Comparison of ENCODE assay signal across 28 cellular contexts in genomic region chr12:10223208-10223607, GRCh38. TPM values are rescaled to one million over a fixed set of nuclear protein-coding genes. Genes with fewer than 3 reads are reported as not detected.
"Had no signal": no experiment of that assay in that cellular context is flagged by ENCODE, and none has a peak within 500 bp of the region (broad histone marks: within the 10 kb centered on the region; RNA-seq: fewer than 3 reads in every experiment).

No MANE protein-coding gene starts in this region.

- H3K4me3 Mint-ChIP-seq: activated CD4-positive, alpha-beta memory T cell treated with anti-CD3 and anti-CD28 coated beads, Interleukin-2, amount 10 ng/mL, durations not matched to agents 7 days and 5 days; activated CD4-positive, alpha-beta T cell treated with anti-CD3 and anti-CD28 coated beads, Interleukin-2, amount 10 ng/mL, durations not matched to agents 24 days and 14 days; activated naive CD4-positive, alpha-beta T cell treated with anti-CD3 and anti-CD28 coated beads, Interleukin-2, amount 10 ng/mL, durations not matched to agents 7 days and 5 days; stimulated activated effector memory CD8-positive, alpha-beta T cell treated with anti-CD3 and anti-CD28 coated beads, Interleukin-12 subunit alpha, Interleukin-12 subunit beta, amount 100 ng/mL, for 72 hours had no signal

- H3K9me3 ChIP-seq: lower lobe of right lung, mucosa of descending colon, psoas muscle, suprapubic skin, tibial nerve, uterus had no signal

- H3K9me3 Mint-ChIP-seq: activated CD4-positive, alpha-beta memory T cell treated with anti-CD3 and anti-CD28 coated beads, Interleukin-2, amount 10 ng/mL, durations not matched to agents 7 days and 5 days; activated CD4-positive, alpha-beta T cell treated with anti-CD3 and anti-CD28 coated beads, Interleukin-2, amount 10 ng/mL, durations not matched to agents 24 days and 14 days; activated naive CD4-positive, alpha-beta T cell treated with anti-CD3 and anti-CD28 coated beads, Interleukin-2, amount 10 ng/mL, durations not matched to agents 7 days and 5 days; immature natural killer cell; stimulated activated effector memory CD8-positive, alpha-beta T cell treated with anti-CD3 and anti-CD28 coated beads, Interleukin-12 subunit alpha, Interleukin-12 subunit beta, amount 100 ng/mL, for 72 hours; stimulated activated naive CD8-positive, alpha-beta T cell treated with anti-CD3 and anti-CD28 coated beads, Interleukin-15, amount 100 ng/mL, for 72 hours had no signal

- DNase-seq: activated CD4-positive, alpha-beta memory T cell treated with anti-CD3 and anti-CD28 coated beads, Interleukin-2, amount 10 ng/mL, durations not matched to agents 7 days and 5 days; activated CD4-positive, alpha-beta T cell treated with anti-CD3 and anti-CD28 coated beads, Interleukin-2, amount 10 ng/mL, durations not matched to agents 24 days and 14 days; activated effector memory CD4-positive, alpha-beta T cell treated with anti-CD3 and anti-CD28 coated beads, Interleukin-2, amount 50 U/mL, for 16 hours; activated naive CD4-positive, alpha-beta T cell treated with anti-CD3 and anti-CD28 coated beads, Interleukin-2, amount 10 ng/mL, durations not matched to agents 7 days and 5 days; activated T-cell treated with anti-CD3 and anti-CD28 coated beads for 4 hours; cerebellar nuclear complex; foreskin melanocyte; immature natural killer cell; lower lobe of right lung; mesendoderm; mucosa of descending colon; psoas muscle; right cardiac atrium; stimulated activated CD4-positive, alpha-beta T cell treated with anti-CD3 and anti-CD28 coated beads, Interleukin-2, amount 100 ng/mL, for 24 hours; stimulated activated naive CD8-positive, alpha-beta T cell treated with anti-CD3 and anti-CD28 coated beads, Interleukin-15, amount 100 ng/mL, for 72 hours; uterus had no signal

- H3K36me3 ChIP-seq: uterus had no signal

- H3K27me3 ChIP-seq: hepatocyte, suprapubic skin, tibial nerve, uterus had no signal

- H3K79me2 ChIP-seq: hepatocyte had no signal

- H3K27ac Mint-ChIP-seq: activated CD4-positive, alpha-beta memory T cell treated with anti-CD3 and anti-CD28 coated beads, Interleukin-2, amount 10 ng/mL, durations not matched to agents 7 days and 5 days; activated CD4-positive, alpha-beta T cell treated with anti-CD3 and anti-CD28 coated beads, Interleukin-2, amount 10 ng/mL, durations not matched to agents 24 days and 14 days; activated naive CD4-positive, alpha-beta T cell treated with anti-CD3 and anti-CD28 coated beads, Interleukin-2, amount 10 ng/mL, durations not matched to agents 7 days and 5 days; stimulated activated effector memory CD8-positive, alpha-beta T cell treated with anti-CD3 and anti-CD28 coated beads, Interleukin-12 subunit alpha, Interleukin-12 subunit beta, amount 100 ng/mL, for 72 hours; stimulated activated naive CD8-positive, alpha-beta T cell treated with anti-CD3 and anti-CD28 coated beads, Interleukin-15, amount 100 ng/mL, for 72 hours had no signal

- H3K4me2 ChIP-seq: hepatocyte had no signal

- H3K27me3 Mint-ChIP-seq: activated CD4-positive, alpha-beta memory T cell treated with anti-CD3 and anti-CD28 coated beads, Interleukin-2, amount 10 ng/mL, durations not matched to agents 7 days and 5 days; activated CD4-positive, alpha-beta T cell treated with anti-CD3 and anti-CD28 coated beads, Interleukin-2, amount 10 ng/mL, durations not matched to agents 24 days and 14 days; activated naive CD4-positive, alpha-beta T cell treated with anti-CD3 and anti-CD28 coated beads, Interleukin-2, amount 10 ng/mL, durations not matched to agents 7 days and 5 days; stimulated activated naive CD8-positive, alpha-beta T cell treated with anti-CD3 and anti-CD28 coated beads, Interleukin-15, amount 100 ng/mL, for 72 hours had no signal

- H3K4me3 ChIP-seq: coronary artery, hepatocyte, lower lobe of right lung, mucosa of descending colon, psoas muscle, skin epidermis, suprapubic skin, tibial nerve, uterus had no signal

- ATAC-seq: activated CD4-positive, CD25-positive, alpha-beta regulatory T cell treated with anti-CD3 and anti-CD28 coated beads, Interleukin-2, amount 50 U/mL, for 24 hours; left lobe of liver; lower lobe of right lung; mucosa of descending colon; psoas muscle; right cardiac atrium; stimulated activated effector memory CD8-positive, alpha-beta T cell treated with anti-CD3 and anti-CD28 coated beads, Interleukin-12 subunit alpha, Interleukin-12 subunit beta, amount 100 ng/mL, for 72 hours; stimulated activated naive CD8-positive, alpha-beta T cell treated with anti-CD3 and anti-CD28 coated beads, Interleukin-15, amount 100 ng/mL, for 72 hours had no signal

- H3K27ac ChIP-seq: coronary artery, hepatocyte, lower lobe of right lung, psoas muscle, skin epidermis, suprapubic skin, uterus had no signal

- H3K4me1 ChIP-seq: uterus had no signal

- H2AFZ ChIP-seq: hepatocyte had no signal

RNA-seq across cellular contexts. Expression of gene TMEM52B, which starts 44.4 kb away (rescaled TPM):
- total RNA-seq: activated CD4-positive, alpha-beta memory T cell treated with anti-CD3 and anti-CD28 coated beads, Interleukin-2, amount 10 ng/mL, durations not matched to agents 7 days and 5 days; activated CD4-positive, alpha-beta T cell treated with anti-CD3 and anti-CD28 coated beads, Interleukin-2, amount 10 ng/mL, durations not matched to agents 24 days and 14 days; bronchial epithelial cell; kidney epithelial cell; left lobe of liver; psoas muscle; right cardiac atrium; T-helper 2 cell treated with Interferon-gamma antibody and Interleukin-4, amounts not matched to agents 100 ng/mL and 5 ng/mL, for 36 hours; uterus had no signal
- polyA plus RNA-seq: immature natural killer cell, neural cell, psoas muscle had no signal

RNA-seq across cellular contexts. Expression of gene OLR1, which starts 51.3 kb away (rescaled TPM):
- total RNA-seq: activated CD4-positive, alpha-beta memory T cell treated with anti-CD3 and anti-CD28 coated beads, Interleukin-2, amount 10 ng/mL, durations not matched to agents 7 days and 5 days; activated CD4-positive, alpha-beta T cell treated with anti-CD3 and anti-CD28 coated beads, Interleukin-2, amount 10 ng/mL, durations not matched to agents 24 days and 14 days; bronchial epithelial cell; kidney epithelial cell; suprapubic skin; T-helper 2 cell treated with Interferon-gamma antibody and Interleukin-4, amounts not matched to agents 100 ng/mL and 5 ng/mL, for 36 hours had no signal
- polyA plus RNA-seq: immature natural killer cell, neural cell had no signal
